ENCODE assay signal across 1 cellular context in genomic region chr9:86939311-86939710, GRCh38.
TF ChIP-seq lines count a peak whose summit lies in the region.

No MANE protein-coding gene starts in this region.

TF ChIP-seq in H1, 55 proteins besides CTCF, POLR2A, EP300 and RAD21:
- no peak for TF ChIP-seq BACH1 (IDR thresholded peaks at IDR 0.05; ENCODE audit: low read length)
- no peak for TF ChIP-seq CHD2 (IDR thresholded peaks at IDR 0.05; ENCODE audit: low read length)
- no peak for TF ChIP-seq GABPA (IDR thresholded peaks at IDR 0.05; ENCODE audit: borderline replicate concordance, insufficient read depth, low read length)
- TF ChIP-seq CBX5 (IDR thresholded peaks at IDR 0.05; ENCODE audit: low read depth, low read length): no peak
- TF ChIP-seq, protein P1, sequence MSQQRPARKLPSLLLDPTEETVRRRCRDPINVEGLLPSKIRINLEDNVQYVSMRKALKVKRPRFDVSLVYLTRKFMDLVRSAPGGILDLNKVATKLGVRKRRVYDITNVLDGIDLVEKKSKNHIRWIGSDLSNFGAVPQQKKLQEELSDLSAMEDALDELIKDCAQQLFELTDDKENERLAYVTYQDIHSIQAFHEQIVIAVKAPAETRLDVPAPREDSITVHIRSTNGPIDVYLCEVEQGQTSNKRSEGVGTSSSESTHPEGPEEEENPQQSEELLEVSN (IDR thresholded peaks at IDR 0.05): no peak
- TF ChIP-seq JUN (IDR thresholded peaks at IDR 0.05; ENCODE audit: low read depth, low read length): no peak
- no peak for TF ChIP-seq KDM1A (IDR thresholded peaks at IDR 0.05; ENCODE audit: borderline replicate concordance, low read length)
- no peak for TF ChIP-seq SUZ12 (IDR thresholded peaks at IDR 0.05; ENCODE audit: low read length)
- no peak for TF ChIP-seq RFX5 (IDR thresholded peaks at IDR 0.05; ENCODE audit: borderline replicate concordance, low read depth, low read length)
- TF ChIP-seq NANOG (IDR thresholded peaks at IDR 0.05; ENCODE audit: insufficient read depth, low read depth, low read length, poor library complexity, severe bottlenecking): no peak
- TF ChIP-seq FOSL1 (IDR thresholded peaks at IDR 0.05; ENCODE audit: insufficient read depth, low read depth, low read length): no peak
- no peak for TF ChIP-seq SRF (IDR thresholded peaks at IDR 0.05; ENCODE audit: low read depth, low read length)
- TF ChIP-seq TEAD4 (IDR thresholded peaks at IDR 0.05; ENCODE audit: low read depth, low read length): no peak
- no peak for TF ChIP-seq EGR1 (IDR thresholded peaks at IDR 0.05; ENCODE audit: borderline replicate concordance, low read depth, low read length)
- no peak for TF ChIP-seq POLR2AphosphoS5 (IDR thresholded peaks at IDR 0.05; ENCODE audit: low read depth, low read length)
- TF ChIP-seq TAF1 (IDR thresholded peaks at IDR 0.05; ENCODE audit: low read depth, low read length): no peak
- no peak for TF ChIP-seq JUND (IDR thresholded peaks at IDR 0.05; ENCODE audit: low read length)
- TF ChIP-seq, protein P2, sequence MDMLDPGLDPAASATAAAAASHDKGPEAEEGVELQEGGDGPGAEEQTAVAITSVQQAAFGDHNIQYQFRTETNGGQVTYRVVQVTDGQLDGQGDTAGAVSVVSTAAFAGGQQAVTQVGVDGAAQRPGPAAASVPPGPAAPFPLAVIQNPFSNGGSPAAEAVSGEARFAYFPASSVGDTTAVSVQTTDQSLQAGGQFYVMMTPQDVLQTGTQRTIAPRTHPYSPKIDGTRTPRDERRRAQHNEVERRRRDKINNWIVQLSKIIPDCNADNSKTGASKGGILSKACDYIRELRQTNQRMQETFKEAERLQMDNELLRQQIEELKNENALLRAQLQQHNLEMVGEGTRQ (IDR thresholded peaks at IDR 0.05; ENCODE audit: low read length): no peak
